8 cellular contexts compared by ENCODE assay signal in genomic region chr20:346033-346639, GRCh38. TPM values are rescaled to one million over a fixed set of nuclear protein-coding genes. Genes with fewer than 3 reads are reported as not detected.
DNase-seq lines count a peak whose midpoint lies in the region; FAIRE-seq and TF ChIP-seq lines count a peak whose summit lies in the region.

No MANE protein-coding gene starts in this region.

- TF ChIP-seq CTCF in GM12864 (IDR thresholded peaks at IDR 0.05; ENCODE audit: low read depth, low read length, missing control alignments) = no peak
- no peak for TF ChIP-seq CTCF in VCaP (conservative IDR thresholded peaks at IDR 0.05)
- no peak for TF ChIP-seq CTCF in fibroblast of pulmonary artery (IDR thresholded peaks at IDR 0.05; ENCODE audit: low read length, missing control alignments)
- no peak for TF ChIP-seq CTCF in sigmoid colon (IDR thresholded peaks at IDR 0.05)

- intact Hi-C loops in sigmoid colon (cut with DNase I) = loop anchor here (2.0 to 5.0 kb wide), 4 partner anchors 21 to 196 kb away; partner anchors contain the start of genes CSNK2A1, SOX12 and TBC1D20

- peaks cover 0 to 4% (median 0%) of the 10 kb centered on the region in 4 donors for H3K9me3 ChIP-seq in sigmoid colon

- no peak for FAIRE-seq in urothelium cell line (lab: Jason Lieb, UNC)

- no peaks in the 10 kb centered on the region for H3K27me3 ChIP-seq in sigmoid colon

- TF ChIP-seq EP300 in sigmoid colon (IDR thresholded peaks at IDR 0.05) = no peak

- H3K4me3 ChIP-seq in GM12864 (ENCODE audit: low read depth, low read length) (peak overlapping the region; percentile 87), fibroblast of pulmonary artery (replicated peaks; ENCODE audit: low read depth, low read length) (peak overlapping the region; percentile 80), sigmoid colon (peak overlapping the region; percentile 72 to 82 (median 79))

- H3K4me1 ChIP-seq in sigmoid colon = peaks cover 0 to 28% (median 19%) of the 10 kb centered on the region in 4 donors

- H3K27ac ChIP-seq in VCaP (peak overlapping the region; percentile 97), sigmoid colon (peak overlapping the region; percentile 94 to 98 (median 96))

- peaks cover 0 to 27% (median 2%) of the 10 kb centered on the region in 4 donors for H3K36me3 ChIP-seq in sigmoid colon

- TF ChIP-seq POLR2A in sigmoid colon (IDR thresholded peaks at IDR 0.05) = no peak
- TF ChIP-seq POLR2A in erythroblast (IDR thresholded peaks at IDR 0.05; ENCODE audit: low read length) = no peak

- 80 to 86% methylated on average over 9 of the region's 9 CpGs for WGBS in sigmoid colon, 2 donors

- no peak for DNase-seq in GM12864 (ENCODE audit: low read depth)
- DNase-seq in fibroblast of pulmonary artery (ENCODE audit: low read depth) = no peak
- DNase-seq in sigmoid colon = no peak
- no peak for DNase-seq in urothelium cell line (ENCODE audit: low spot score)
- DNase-seq in NCI-H187 treated with DMSO at 0.1 percent for 48 hours (lab: John Stamatoyannopoulos, UW) = no peak
- no peak for DNase-seq in erythroblast (lab: John Stamatoyannopoulos, UW)
- DNase-seq in DMS53 (lab: John Stamatoyannopoulos, UW) = no peak

RNA-seq across cellular contexts. Expression of gene NRSN2, which starts 0.8 kb away (rescaled TPM):
- total RNA-seq in sigmoid colon = 10 to 100 TPM; 23.2 to 34.3 (median 27.6) TPM
- 10 to 100 TPM in 1 of 3 donors, 1 to 10 TPM in 2; 2.3 to 16.3 (median 7.8) TPM for polyA plus RNA-seq in sigmoid colon

RNA-seq across cellular contexts. Expression of gene SOX12, which starts 20.8 kb away (rescaled TPM):
- 1 to 10 TPM; 3.6 to 9.7 (median 4.9) TPM for total RNA-seq in sigmoid colon
- polyA plus RNA-seq in sigmoid colon = 1 to 10 TPM; 1.2 to 3.9 (median 1.2) TPM

RNA-seq across cellular contexts. Expression of gene TRIB3, which starts 34.4 kb away (rescaled TPM):
- 1 to 10 TPM; 1.4 to 2.9 (median 1.6) TPM for total RNA-seq in sigmoid colon
- polyA plus RNA-seq in sigmoid colon = 10 to 100 TPM in 2 of 3 donors, 1 to 10 TPM in 1; 9.6 to 29.2 (median 17.8) TPM

RNA-seq across cellular contexts. Expression of gene ZCCHC3, which starts 48.8 kb away (rescaled TPM):
- 10 to 100 TPM in 3 of 4 donors, 1 to 10 TPM in 1; 9.7 to 22.1 (median 15.6) TPM for total RNA-seq in sigmoid colon
- 10 to 100 TPM in 1 of 3 donors, 1 to 10 TPM in 2; 6.0 to 11.7 (median 6.2) TPM for polyA plus RNA-seq in sigmoid colon

RNA-seq across cellular contexts. Expression of gene C20orf96, which starts 55.6 kb away (rescaled TPM):
- total RNA-seq in sigmoid colon = 1 to 10 TPM; 2.1 to 6.9 (median 3.1) TPM
- 1 to 10 TPM; 5.3 to 8.5 (median 5.4) TPM for polyA plus RNA-seq in sigmoid colon
